In genomic region chr6:122049341-122049740, GRCh38 we compare ENCODE assay signal across 13 cellular contexts.
DNase-seq lines count a peak whose midpoint lies in the region; ATAC-seq and TF ChIP-seq lines count a peak whose summit lies in the region.
"Had no signal": no experiment of that assay in that cellular context is flagged by ENCODE, and none has a peak within 500 bp of the region (broad histone marks: within the 10 kb centered on the region; RNA-seq: fewer than 3 reads in every experiment).

No MANE protein-coding gene starts in this region.

- TF ChIP-seq RAD21 in SK-N-SH (IDR thresholded peaks at IDR 0.05; ENCODE audit: low read length), result no peak

- H3K79me2 ChIP-seq in SK-N-SH (ENCODE audit: insufficient read depth), result no peaks in the 10 kb centered on the region

- peak overlapping the region; percentile 89 for H2AFZ ChIP-seq in SK-N-SH (ENCODE audit: low read depth)

- no peak for TF ChIP-seq EP300 in SK-N-SH (IDR thresholded peaks at IDR 0.05; ENCODE audit: borderline replicate concordance in 1 of 2, low read depth in 1 of 2, low read length in 1 of 2)

- intact Hi-C loops in activated CD4-positive, alpha-beta memory T cell treated with anti-CD3 and anti-CD28 coated beads for 36 hours (cut with micrococcal nuclease), result no loop called here

- POLR2A ChIA-PET in SK-N-SH (lab: Yijun Ruan, JAX), result no interaction called here
- POLR2A ChIA-PET in activated CD4-positive, alpha-beta memory T cell treated with anti-CD3 and anti-CD28 coated beads for 36 hours (lab: Charles Lee), result no interaction called here

- peak; percentile 94 for ATAC-seq in foreskin keratinocyte
- ATAC-seq: K562 had no signal

- no peaks in the 10 kb centered on the region for H3F3A ChIP-seq in SK-N-SH (replicated peaks; ENCODE audit: insufficient read depth)

- H3K4me1 Mint-ChIP-seq in osteocyte (ENCODE audit: unreplicated experiment) (peaks cover 9% of the 10 kb centered on the region), progenitor cell of endocrine pancreas (ENCODE audit: low read depth) (no peaks in the 10 kb centered on the region)
- no peaks in the 10 kb centered on the region for H3K4me1 Mint-ChIP-seq in activated CD4-positive, alpha-beta memory T cell treated with anti-CD3 and anti-CD28 coated beads for 36 hours (ENCODE audit: low read depth)
- H3K4me1 Mint-ChIP-seq: activated naive CD8-positive, alpha-beta T cell treated with anti-CD3 and anti-CD28 coated beads, Interleukin-2, amount 10 ng/mL, durations not matched to agents 7 days and 5 days; CD4-positive, CD25-positive, alpha-beta regulatory T cell had no signal

- H3K27ac Mint-ChIP-seq in osteocyte (ENCODE audit: unreplicated experiment), result no peak overlapping the region
- H3K27ac Mint-ChIP-seq in activated CD4-positive, alpha-beta memory T cell treated with anti-CD3 and anti-CD28 coated beads for 36 hours, result no peak overlapping the region
- H3K27ac Mint-ChIP-seq in progenitor cell of endocrine pancreas, result no peak overlapping the region
- H3K27ac Mint-ChIP-seq: activated naive CD8-positive, alpha-beta T cell treated with anti-CD3 and anti-CD28 coated beads, Interleukin-2, amount 10 ng/mL, durations not matched to agents 7 days and 5 days; CD4-positive, CD25-positive, alpha-beta regulatory T cell had no signal

- H3K27me3 ChIP-seq in SK-N-SH (ENCODE audit: insufficient read depth), result no peaks in the 10 kb centered on the region
- no peaks in the 10 kb centered on the region for H3K27me3 ChIP-seq in foreskin keratinocyte

- H3K4me3 Mint-ChIP-seq in osteocyte (ENCODE audit: unreplicated experiment) (peak overlapping the region; percentile 48), progenitor cell of endocrine pancreas (ENCODE audit: low read depth) (no peak overlapping the region)
- H3K4me3 Mint-ChIP-seq in activated CD4-positive, alpha-beta memory T cell treated with anti-CD3 and anti-CD28 coated beads for 36 hours, result no peak overlapping the region
- H3K4me3 Mint-ChIP-seq: activated naive CD8-positive, alpha-beta T cell treated with anti-CD3 and anti-CD28 coated beads, Interleukin-2, amount 10 ng/mL, durations not matched to agents 7 days and 5 days; CD4-positive, CD25-positive, alpha-beta regulatory T cell had no signal

- no peaks in the 10 kb centered on the region; a peak in 1 of 4 replicates for H3K4me1 ChIP-seq in SK-N-SH (ENCODE audit: control insufficient read depth in 1 of 2, insufficient read depth in 2 of 2, low read depth in 1 of 2, low read length in 1 of 2)
- H3K4me1 ChIP-seq in foreskin keratinocyte, result peaks cover 3% of the 10 kb centered on the region

- H3K36me3 ChIP-seq in SK-N-SH (replicated peaks in 1 of 2; ENCODE audit: control insufficient read depth in 1 of 2, insufficient read depth in 2 of 2, low read length in 1 of 2), result no peaks in the 10 kb centered on the region

- no peaks in the 10 kb centered on the region for H3K9me2 ChIP-seq in SK-N-SH

- H3K9me3 Mint-ChIP-seq in osteocyte (ENCODE audit: unreplicated experiment) (no peaks in the 10 kb centered on the region), progenitor cell of endocrine pancreas (ENCODE audit: low read depth) (no peaks in the 10 kb centered on the region)
- H3K9me3 Mint-ChIP-seq in activated CD4-positive, alpha-beta memory T cell treated with anti-CD3 and anti-CD28 coated beads for 36 hours, result no peaks in the 10 kb centered on the region
- H3K9me3 Mint-ChIP-seq: activated naive CD8-positive, alpha-beta T cell treated with anti-CD3 and anti-CD28 coated beads, Interleukin-2, amount 10 ng/mL, durations not matched to agents 7 days and 5 days had no signal

- H3K4me2 ChIP-seq in SK-N-SH, result peak overlapping the region; percentile 37

- WGBS in SK-N-SH (ENCODE audit: low lambda C conversion rate), result 35% methylated on average over 6 of the region's 6 CpGs

- H3K27me3 Mint-ChIP-seq in osteocyte (ENCODE audit: unreplicated experiment) (peaks cover 19% of the 10 kb centered on the region), progenitor cell of endocrine pancreas (no peaks in the 10 kb centered on the region)
- H3K27me3 Mint-ChIP-seq in activated CD4-positive, alpha-beta memory T cell treated with anti-CD3 and anti-CD28 coated beads for 36 hours, result peaks cover 1% of the 10 kb centered on the region
- H3K27me3 Mint-ChIP-seq: CD4-positive, CD25-positive, alpha-beta regulatory T cell had no signal

- H3K4me3 ChIP-seq in SK-N-SH (ENCODE audit: low read depth in 2 of 2, low read length in 1 of 2), result no peak overlapping the region; a peak in 2 of 4 replicates
- H3K4me3 ChIP-seq: K562 had no signal

- in situ Hi-C loops in GM13977 (cut with MboI; ENCODE audit: low pct_unique_long_range_greater_than_20kb, low sequenced_read_pairs, unreplicated experiment), result no loop called here

- no peaks in the 10 kb centered on the region for H4K20me1 ChIP-seq in SK-N-SH (ENCODE audit: insufficient read depth)

- H3K27ac ChIP-seq in SK-N-SH (ENCODE audit: low read depth in 2 of 2, low read length in 1 of 2) (no peak overlapping the region; a peak in 2 of 4 replicates), foreskin keratinocyte (peak overlapping the region; percentile 15)

- H3K9me3 ChIP-seq in SK-N-SH, result no peaks in the 10 kb centered on the region

- CTCF ChIA-PET in SK-N-SH (lab: Yijun Ruan, JAX), result no interaction called here
- CTCF ChIA-PET in activated CD4-positive, alpha-beta memory T cell treated with anti-CD3 and anti-CD28 coated beads for 36 hours (lab: Charles Lee), result no interaction called here

- DNase-seq in EH (ENCODE audit: low read depth), result peak; percentile 27
- no peak for DNase-seq in SK-N-SH
- DNase-seq in foreskin keratinocyte, result peak in 1 of 2 donors; percentile 53
- DNase-seq in osteocyte (ENCODE audit: extremely low spot score, unreplicated experiment), result no peak
- no peak for DNase-seq in GM13977 (ENCODE audit: low spot score)
- no peak for DNase-seq in activated CD4-positive, alpha-beta memory T cell treated with anti-CD3 and anti-CD28 coated beads for 36 hours
- DNase-seq in progenitor cell of endocrine pancreas (ENCODE audit: low spot score, unreplicated experiment), result no peak
- DNase-seq in KG1 (lab: John Stamatoyannopoulos, UW), result no peak
- DNase-seq: activated CD8-positive, alpha-beta memory T cell treated with anti-CD3 and anti-CD28 coated beads, Interleukin-2, amount 50 U/mL, for 4 hours; activated naive CD8-positive, alpha-beta T cell treated with anti-CD3 and anti-CD28 coated beads, Interleukin-2, amount 10 ng/mL, durations not matched to agents 7 days and 5 days; CD4-positive, CD25-positive, alpha-beta regulatory T cell; NCI-H2107 had no signal

- H3K36me3 Mint-ChIP-seq in osteocyte (ENCODE audit: unreplicated experiment) (no peaks in the 10 kb centered on the region), progenitor cell of endocrine pancreas (ENCODE audit: insufficient read depth) (no peaks in the 10 kb centered on the region)
- H3K36me3 Mint-ChIP-seq in activated CD4-positive, alpha-beta memory T cell treated with anti-CD3 and anti-CD28 coated beads for 36 hours, result no peaks in the 10 kb centered on the region
- H3K36me3 Mint-ChIP-seq: activated naive CD8-positive, alpha-beta T cell treated with anti-CD3 and anti-CD28 coated beads, Interleukin-2, amount 10 ng/mL, durations not matched to agents 7 days and 5 days; CD4-positive, CD25-positive, alpha-beta regulatory T cell had no signal

- H3K9ac ChIP-seq in SK-N-SH, result peak overlapping the region; percentile 5; the same call in 1 of the 2 replicates

- TF ChIP-seq CTCF in SK-N-SH (IDR thresholded peaks at IDR 0.05), result no peak
- TF ChIP-seq CTCF in foreskin keratinocyte (conservative IDR thresholded peaks at IDR 0.05), result peak; percentile 13
- no peak for TF ChIP-seq CTCF in osteocyte (IDR thresholded peaks at IDR 0.05)
- TF ChIP-seq CTCF in GM13977 (IDR thresholded peaks at IDR 0.05; ENCODE audit: extremely low read depth, insufficient read depth, missing control alignments), result no peak
- TF ChIP-seq CTCF in progenitor cell of endocrine pancreas (IDR thresholded peaks at IDR 0.05; ENCODE audit: unreplicated experiment), result no peak

TF ChIP-seq in SK-N-SH, 30 proteins besides CTCF, POLR2A, EP300 and RAD21:
- TF ChIP-seq YY1 (IDR thresholded peaks at IDR 0.05; ENCODE audit: low read depth), result no peak
- TF ChIP-seq, protein P1, sequence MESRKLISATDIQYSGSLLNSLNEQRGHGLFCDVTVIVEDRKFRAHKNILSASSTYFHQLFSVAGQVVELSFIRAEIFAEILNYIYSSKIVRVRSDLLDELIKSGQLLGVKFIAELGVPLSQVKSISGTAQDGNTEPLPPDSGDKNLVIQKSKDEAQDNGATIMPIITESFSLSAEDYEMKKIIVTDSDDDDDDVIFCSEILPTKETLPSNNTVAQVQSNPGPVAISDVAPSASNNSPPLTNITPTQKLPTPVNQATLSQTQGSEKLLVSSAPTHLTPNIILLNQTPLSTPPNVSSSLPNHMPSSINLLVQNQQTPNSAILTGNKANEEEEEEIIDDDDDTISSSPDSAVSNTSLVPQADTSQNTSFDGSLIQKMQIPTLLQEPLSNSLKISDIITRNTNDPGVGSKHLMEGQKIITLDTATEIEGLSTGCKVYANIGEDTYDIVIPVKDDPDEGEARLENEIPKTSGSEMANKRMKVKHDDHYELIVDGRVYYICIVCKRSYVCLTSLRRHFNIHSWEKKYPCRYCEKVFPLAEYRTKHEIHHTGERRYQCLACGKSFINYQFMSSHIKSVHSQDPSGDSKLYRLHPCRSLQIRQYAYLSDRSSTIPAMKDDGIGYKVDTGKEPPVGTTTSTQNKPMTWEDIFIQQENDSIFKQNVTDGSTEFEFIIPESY (IDR thresholded peaks at IDR 0.05; ENCODE audit: borderline replicate concordance, low read depth), result no peak
- no peak for TF ChIP-seq FOSL2 (IDR thresholded peaks at IDR 0.05; ENCODE audit: borderline replicate concordance, low read depth)
